11 cellular contexts compared by ENCODE assay signal in genomic region chr15:90038639-90039095, GRCh38. TPM values are rescaled to one million over a fixed set of nuclear protein-coding genes. Genes with fewer than 3 reads are reported as not detected.
DNase-seq lines count a peak whose midpoint lies in the region; ATAC-seq and TF ChIP-seq lines count a peak whose summit lies in the region.
"Had no signal": no experiment of that assay in that cellular context is flagged by ENCODE, and none has a peak within 500 bp of the region (broad histone marks: within the 10 kb centered on the region; RNA-seq: fewer than 3 reads in every experiment).

No MANE protein-coding gene starts in this region.

- H3K9me3 ChIP-seq in CD4-positive, alpha-beta memory T cell (ENCODE audit: control insufficient read depth in 1 of 2, low read length in 2 of 2), result no peaks in the 10 kb centered on the region
- H3K9me3 ChIP-seq in naive thymus-derived CD4-positive, alpha-beta T cell (ENCODE audit: control insufficient read depth in 2 of 3, low read length in 3 of 3), result no peaks in the 10 kb centered on the region
- H3K9me3 ChIP-seq: ovary had no signal

- H3K27ac ChIP-seq in CD4-positive, alpha-beta memory T cell (ENCODE audit: low read depth, low read length), result no peak overlapping the region
- H3K27ac ChIP-seq in HL-60 (replicated peaks), result peak overlapping the region; percentile 98
- H3K27ac ChIP-seq in naive thymus-derived CD4-positive, alpha-beta T cell (ENCODE audit: low read depth, low read length), result no peak overlapping the region
- H3K27ac ChIP-seq: ovary had no signal

- H3K4me3 ChIP-seq in CD4-positive, alpha-beta memory T cell (ENCODE audit: low read length in 2 of 2), result no peak overlapping the region
- no peak overlapping the region for H3K4me3 ChIP-seq in HL-60 (replicated peaks; ENCODE audit: insufficient read depth, low read length)
- no peak overlapping the region for H3K4me3 ChIP-seq in naive thymus-derived CD4-positive, alpha-beta T cell (ENCODE audit: low read length)
- H3K4me3 ChIP-seq: ovary had no signal

- no peak for TF ChIP-seq CTCF in HL-60 (IDR thresholded peaks at IDR 0.05; ENCODE audit: insufficient read depth, low read length)

- H3K36me3 ChIP-seq in CD4-positive, alpha-beta memory T cell (ENCODE audit: insufficient read depth, low read length), result no peaks in the 10 kb centered on the region
- no peaks in the 10 kb centered on the region for H3K36me3 ChIP-seq in naive thymus-derived CD4-positive, alpha-beta T cell (ENCODE audit: control insufficient read depth in 2 of 3, insufficient read depth in 3 of 3, low read length in 3 of 3)
- H3K36me3 ChIP-seq: ovary had no signal

- intact Hi-C loops in CD4-positive, alpha-beta memory T cell (cut with micrococcal nuclease), result no loop called here
- intact Hi-C loops in naive thymus-derived CD4-positive, alpha-beta T cell (cut with micrococcal nuclease), result loop anchor here (1.0 to 5.0 kb wide), 3 partner anchors 20 to 37 kb away; partner anchors contain the start of gene ZNF710 (in 2 of the 2)

- no peaks in the 10 kb centered on the region for H3K27me3 ChIP-seq in CD4-positive, alpha-beta memory T cell (ENCODE audit: insufficient read depth, low read length)
- H3K27me3 ChIP-seq in HL-60 (ENCODE audit: insufficient read depth, poor library complexity, severe bottlenecking), result no peaks in the 10 kb centered on the region
- no peaks in the 10 kb centered on the region for H3K27me3 ChIP-seq in naive thymus-derived CD4-positive, alpha-beta T cell (ENCODE audit: control insufficient read depth in 2 of 2, insufficient read depth in 2 of 2, low read length in 2 of 2)
- H3K27me3 ChIP-seq: ovary had no signal

- POLR2A ChIA-PET in CD4-positive, alpha-beta memory T cell (lab: Charles Lee; ENCODE audit: partially characterized antibody), result no interaction called here
- POLR2A ChIA-PET in naive thymus-derived CD4-positive, alpha-beta T cell (lab: Charles Lee), result no interaction called here

- ATAC-seq in naive thymus-derived CD4-positive, alpha-beta T cell, result no peak
- no peak for ATAC-seq in GM18517 (IDR thresholded peaks at IDR 0.05; ENCODE audit: unreplicated experiment)

- H3K4me3 Mint-ChIP-seq in CD4-positive, alpha-beta memory T cell, result peak overlapping the region in 2 of 8 donors; percentile 72
- H3K4me3 Mint-ChIP-seq in activated naive CD8-positive, alpha-beta T cell treated with anti-CD3 and anti-CD28 coated beads for 36 hours, result peak overlapping the region; percentile 38
- peak overlapping the region in 3 of 10 donors; percentile 29 to 45 (median 29) for H3K4me3 Mint-ChIP-seq in naive thymus-derived CD4-positive, alpha-beta T cell

- H3K4me1 Mint-ChIP-seq in CD4-positive, alpha-beta memory T cell, result peaks cover 37 to 71% (median 57%) of the 10 kb centered on the region in 4 donors
- H3K4me1 Mint-ChIP-seq in activated naive CD8-positive, alpha-beta T cell treated with anti-CD3 and anti-CD28 coated beads for 36 hours, result peaks cover 54% of the 10 kb centered on the region
- H3K4me1 Mint-ChIP-seq in naive thymus-derived CD4-positive, alpha-beta T cell, result peaks cover 35 to 77% (median 52%) of the 10 kb centered on the region in 7 donors

- no peak for DNase-seq in CD4-positive, alpha-beta memory T cell
- DNase-seq in HL-60 (ENCODE audit: low read depth in 1 of 2, low spot score in 1 of 2), result peak; percentile 42 to 76
- no peak for DNase-seq in activated naive CD8-positive, alpha-beta T cell treated with anti-CD3 and anti-CD28 coated beads for 36 hours
- no peak for DNase-seq in naive thymus-derived CD4-positive, alpha-beta T cell
- DNase-seq in inferior parietal cortex (ENCODE audit: extremely low spot score), result no peak
- DNase-seq in dedifferentiated amniotic fluid mesenchymal stem cell (ENCODE audit: extremely low spot score), result no peak
- no peak for DNase-seq in kidney tubule cell (ENCODE audit: low spot score)
- DNase-seq: effector memory CD4-positive, alpha-beta T cell; NCI-H446 treated with DMSO at 0.1 percent for 48 hours had no signal

- H3K36me3 Mint-ChIP-seq in CD4-positive, alpha-beta memory T cell, result peaks cover 0 to 2% of the 10 kb centered on the region in 2 donors
- H3K36me3 Mint-ChIP-seq in activated naive CD8-positive, alpha-beta T cell treated with anti-CD3 and anti-CD28 coated beads for 36 hours, result peaks cover 16% of the 10 kb centered on the region
- H3K36me3 Mint-ChIP-seq in naive thymus-derived CD4-positive, alpha-beta T cell, result peaks cover 0 to 5% (median 0%) of the 10 kb centered on the region in 5 donors

- peaks cover 0 to 2% (median 0%) of the 10 kb centered on the region in 8 donors for H3K9me3 Mint-ChIP-seq in CD4-positive, alpha-beta memory T cell
- no peaks in the 10 kb centered on the region for H3K9me3 Mint-ChIP-seq in activated naive CD8-positive, alpha-beta T cell treated with anti-CD3 and anti-CD28 coated beads for 36 hours
- peaks cover 0 to 2% (median 0%) of the 10 kb centered on the region in 11 donors for H3K9me3 Mint-ChIP-seq in naive thymus-derived CD4-positive, alpha-beta T cell

- CTCF ChIA-PET in CD4-positive, alpha-beta memory T cell (lab: Charles Lee; ENCODE audit: partially characterized antibody), result no interaction called here
- CTCF ChIA-PET in naive thymus-derived CD4-positive, alpha-beta T cell (lab: Charles Lee), result no interaction called here

- no peaks in the 10 kb centered on the region for H3K27me3 Mint-ChIP-seq in CD4-positive, alpha-beta memory T cell
- H3K27me3 Mint-ChIP-seq in activated naive CD8-positive, alpha-beta T cell treated with anti-CD3 and anti-CD28 coated beads for 36 hours, result no peaks in the 10 kb centered on the region
- H3K27me3 Mint-ChIP-seq in naive thymus-derived CD4-positive, alpha-beta T cell, result no peaks in the 10 kb centered on the region

- peaks cover 46% of the 10 kb centered on the region for H3K4me1 ChIP-seq in CD4-positive, alpha-beta memory T cell (ENCODE audit: insufficient read depth, low read length)
- peaks cover 22 to 25% of the 10 kb centered on the region in 2 donors for H3K4me1 ChIP-seq in naive thymus-derived CD4-positive, alpha-beta T cell (ENCODE audit: control insufficient read depth in 2 of 2, insufficient read depth in 2 of 2, low read length in 2 of 2)

- peak overlapping the region; percentile 75 to 95 (median 85) for H3K27ac Mint-ChIP-seq in CD4-positive, alpha-beta memory T cell
- H3K27ac Mint-ChIP-seq in activated naive CD8-positive, alpha-beta T cell treated with anti-CD3 and anti-CD28 coated beads for 36 hours, result peak overlapping the region; percentile 86
- H3K27ac Mint-ChIP-seq in naive thymus-derived CD4-positive, alpha-beta T cell, result peak overlapping the region in 6 of 9 donors; percentile 11 to 81 (median 43)

RNA-seq across cellular contexts. Expression of gene ZNF710, which starts 37.5 kb away (rescaled TPM):
- 10 to 100 TPM; 19.2 to 19.7 TPM for total RNA-seq in CD4-positive, alpha-beta memory T cell
- 1 to 10 TPM in 1 of 2 donors, under 1 TPM in 1; 0.10 to 2.7 TPM for polyA plus RNA-seq in CD4-positive, alpha-beta memory T cell
- 10 to 100 TPM; 17.8 to 17.9 TPM for total RNA-seq in activated naive CD8-positive, alpha-beta T cell treated with anti-CD3 and anti-CD28 coated beads for 36 hours
- total RNA-seq in naive thymus-derived CD4-positive, alpha-beta T cell, result 10 to 100 TPM in 4 of 5 experiments, 1 to 10 TPM in 1; 7.3 to 28.8 (median 21.8) TPM
- 1 to 10 TPM in 1 of 2 donors, under 1 TPM in 1; 0.77 to 2.7 TPM for polyA plus RNA-seq in naive thymus-derived CD4-positive, alpha-beta T cell

Comparison
In these comparisons a context has a peak if more than half of its experiments do, and no peak if none do; other contexts are left out.
1. DNase-seq: peak in HL-60 (2 of 2); none in CD4-positive, alpha-beta memory T cell (0 of 5), activated naive CD8-positive, alpha-beta T cell treated with anti-CD3 and anti-CD28 coated beads for 36 hours (single experiment), naive thymus-derived CD4-positive, alpha-beta T cell (0 of 9), inferior parietal cortex (single experiment), dedifferentiated amniotic fluid mesenchymal stem cell (single experiment) and kidney tubule cell (single experiment).
2. Peak in every context shown above with its lines, with median percentiles within 50 percentile points of each other: H3K27ac Mint-ChIP-seq.